In genomic region chr5:141845371-141845821, GRCh38 we compare ENCODE assay signal across 9 cellular contexts. TPM values are rescaled to one million over a fixed set of nuclear protein-coding genes. Genes with fewer than 3 reads are reported as not detected.
A peak's percentile ranks its signal among the peaks of the same experiment; 100 is the strongest.
DNase-seq lines count a peak whose midpoint lies in the region; ATAC-seq and TF ChIP-seq lines count a peak whose summit lies in the region.
"Had no signal": no experiment of that assay in that cellular context is flagged by ENCODE, and none has a peak within 500 bp of the region (broad histone marks: within the 10 kb centered on the region; RNA-seq: fewer than 3 reads in every experiment).

No MANE protein-coding gene starts in this region.

- no peak overlapping the region for H3K4me3 Mint-ChIP-seq in activated naive CD8-positive, alpha-beta T cell treated with anti-CD3 and anti-CD28 coated beads for 36 hours

- POLR2A ChIA-PET in SK-N-SH (lab: Yijun Ruan, JAX): interaction anchor here (0.8 to 1.5 kb wide), 4 partner anchors 9 to 38 kb away, joined by 3 to 7 read pairs (median 4); partner anchors contain the start of gene PCDH1

- WGBS in SK-N-SH (ENCODE audit: low lambda C conversion rate): 58% methylated on average over 6 of the region's 7 CpGs
- 47% methylated on average over 4 of the region's 7 CpGs for WGBS in hepatocyte (ENCODE audit: low lambda C conversion rate, missing lambda C conversion rate)
- 33 to 45% (median 40%) methylated on average over 6 of the region's 7 CpGs for WGBS in spleen, 5 donors

- H3K9me2 ChIP-seq in SK-N-SH (no peaks in the 10 kb centered on the region), hepatocyte (replicated peaks; ENCODE audit: insufficient read depth) (no peaks in the 10 kb centered on the region)

- H3F3A ChIP-seq in SK-N-SH (replicated peaks; ENCODE audit: insufficient read depth): peaks cover 5% of the 10 kb centered on the region

- H4K20me1 ChIP-seq in SK-N-SH (ENCODE audit: insufficient read depth) (no peaks in the 10 kb centered on the region), hepatocyte (ENCODE audit: insufficient read depth, poor library complexity, severe bottlenecking) (no peaks in the 10 kb centered on the region)

- peaks cover 5% of the 10 kb centered on the region; the same call in 1 of the 2 replicates for H3K27me3 ChIP-seq in SK-N-SH (ENCODE audit: insufficient read depth)
- no peaks in the 10 kb centered on the region for H3K27me3 ChIP-seq in hepatocyte
- peaks cover 0 to 24% (median 0%) of the 10 kb centered on the region in 7 donors for H3K27me3 ChIP-seq in spleen (replicated peaks in 1 of 7)

- H3K9me3 Mint-ChIP-seq in activated naive CD8-positive, alpha-beta T cell treated with anti-CD3 and anti-CD28 coated beads for 36 hours: no peaks in the 10 kb centered on the region

- H3K36me3 Mint-ChIP-seq in activated naive CD8-positive, alpha-beta T cell treated with anti-CD3 and anti-CD28 coated beads for 36 hours: peaks cover 1% of the 10 kb centered on the region

- H3K27ac Mint-ChIP-seq in activated naive CD8-positive, alpha-beta T cell treated with anti-CD3 and anti-CD28 coated beads for 36 hours: no peak overlapping the region

- peak; percentile 52 for DNase-seq in SK-N-SH
- peak; percentile 90 for DNase-seq in NCI-H1436 (lab: John Stamatoyannopoulos, UW)
- peak; percentile 36 for DNase-seq in activated naive CD8-positive, alpha-beta T cell treated with anti-CD3 and anti-CD28 coated beads for 36 hours
- peak; percentile 20 for DNase-seq in stimulated activated CD4-positive, alpha-beta T cell treated with anti-CD3 and anti-CD28 coated beads, Interleukin-4, amount 100 ng/mL, for 24 hours
- no peak for DNase-seq in hepatocyte (ENCODE audit: low spot score)
- no peak for DNase-seq in spleen
- no peak for DNase-seq in amniotic stem cell (lab: John Stamatoyannopoulos, UW)
- DNase-seq: Right ventricle myocardium superior had no signal

- H3K79me2 ChIP-seq in SK-N-SH (ENCODE audit: insufficient read depth) (no peaks in the 10 kb centered on the region), hepatocyte (no peaks in the 10 kb centered on the region)

- TF ChIP-seq RAD21 in SK-N-SH (IDR thresholded peaks at IDR 0.05; ENCODE audit: low read length): no peak

- H3K27me3 Mint-ChIP-seq in activated naive CD8-positive, alpha-beta T cell treated with anti-CD3 and anti-CD28 coated beads for 36 hours: peaks cover 14% of the 10 kb centered on the region

- TF ChIP-seq EP300 in SK-N-SH (IDR thresholded peaks at IDR 0.05; ENCODE audit: borderline replicate concordance in 1 of 2, low read depth in 1 of 2, low read length in 1 of 2): no peak

- TF ChIP-seq POLR2A in spleen (IDR thresholded peaks at IDR 0.05): no peak

- CTCF ChIA-PET in SK-N-SH (lab: Yijun Ruan, JAX): interaction anchor here (0.9 to 14.2 kb wide), 14 partner anchors 10 to 153 kb away, joined by 3 to 162 read pairs (median 6); partner anchors contain the start of gene PCDH1

- H3K4me2 ChIP-seq in SK-N-SH (no peak overlapping the region), hepatocyte (no peak overlapping the region)

- H3K4me1 ChIP-seq in SK-N-SH (ENCODE audit: control insufficient read depth in 1 of 2, insufficient read depth in 2 of 2, low read depth in 1 of 2, low read length in 1 of 2) (peaks cover 8 to 66% of the 10 kb centered on the region in 2 experiments; a peak in 3 of 4 replicates), hepatocyte (ENCODE audit: insufficient read depth) (peaks cover 12% of the 10 kb centered on the region), spleen (peaks cover 0 to 26% (median 15%) of the 10 kb centered on the region in 6 donors)

- no peak overlapping the region for H2AFZ ChIP-seq in SK-N-SH (ENCODE audit: low read depth)
- H2AFZ ChIP-seq in hepatocyte: no peak overlapping the region

- peaks cover 17% of the 10 kb centered on the region for H3K4me1 Mint-ChIP-seq in activated naive CD8-positive, alpha-beta T cell treated with anti-CD3 and anti-CD28 coated beads for 36 hours

- H3K27ac ChIP-seq in SK-N-SH (ENCODE audit: low read depth in 2 of 2, low read length in 1 of 2) (no peak overlapping the region; a peak in 1 of 4 replicates), hepatocyte (no peak overlapping the region), spleen (no peak overlapping the region)

- TF ChIP-seq CTCF in SK-N-SH (IDR thresholded peaks at IDR 0.05): no peak
- no peak for TF ChIP-seq CTCF in hepatocyte (IDR thresholded peaks at IDR 0.05; ENCODE audit: poor library complexity)
- TF ChIP-seq CTCF in spleen (IDR thresholded peaks at IDR 0.05 in 8 of 11, conservative IDR thresholded peaks at IDR 0.05 in 3 of 11): no peak

- H3K36me3 ChIP-seq in SK-N-SH (replicated peaks in 1 of 2; ENCODE audit: control insufficient read depth in 1 of 2, insufficient read depth in 2 of 2, low read length in 1 of 2) (no peaks in the 10 kb centered on the region), hepatocyte (replicated peaks; ENCODE audit: insufficient read depth, low read depth) (no peaks in the 10 kb centered on the region), spleen (no peaks in the 10 kb centered on the region)

- no peaks in the 10 kb centered on the region for H3K9me3 ChIP-seq in SK-N-SH
- no peaks in the 10 kb centered on the region for H3K9me3 ChIP-seq in hepatocyte (ENCODE audit: low read depth)
- H3K9me3 ChIP-seq in spleen: no peaks in the 10 kb centered on the region

- H3K4me3 ChIP-seq in SK-N-SH (ENCODE audit: low read depth in 2 of 2, low read length in 1 of 2): no peak overlapping the region
- H3K4me3 ChIP-seq in hepatocyte: no peak overlapping the region
- H3K4me3 ChIP-seq in spleen: no peak overlapping the region

- ATAC-seq in SK-N-SH treated with all-trans-retinoic acid at 6 μM for 48 hours: no peak

- intact Hi-C loops in spleen (cut with DNase I; ENCODE audit: low total_unique reads): no loop called here

- no peak overlapping the region for H3K9ac ChIP-seq in SK-N-SH

TF ChIP-seq in SK-N-SH, 30 proteins besides CTCF, POLR2A, EP300 and RAD21 (continues in another document):
- TF ChIP-seq MAX (IDR thresholded peaks at IDR 0.05; ENCODE audit: low read depth) (no peak), RCOR1 (IDR thresholded peaks at IDR 0.05; ENCODE audit: low read length) (no peak), TEAD4 (IDR thresholded peaks at IDR 0.05; ENCODE audit: borderline replicate concordance, insufficient read depth) (no peak), POLR2AphosphoS5 (IDR thresholded peaks at IDR 0.05; ENCODE audit: low read depth, low read length) (no peak), RFX5 (IDR thresholded peaks at IDR 0.05; ENCODE audit: low read length) (no peak), USF1 (IDR thresholded peaks at IDR 0.05; ENCODE audit: borderline replicate concordance, low read depth) (no peak), SMC3 (IDR thresholded peaks at IDR 0.05; ENCODE audit: low read depth, low read length) (no peak; the same call in 1 of the 2 replicates), NFIC (IDR thresholded peaks at IDR 0.05; ENCODE audit: borderline replicate concordance) (no peak), TAF1 (IDR thresholded peaks at IDR 0.05; ENCODE audit: borderline replicate concordance, low read depth, low read length) (no peak), CHD2 (IDR thresholded peaks at IDR 0.05; ENCODE audit: low read length, partially characterized antibody) (no peak), GATA2 (CRISPR knock-in tag; IDR thresholded peaks at IDR 0.05) (no peak)

TF ChIP-seq in SK-N-SH treated with all-trans-retinoic acid at 6 μM for 48 hours, 23 proteins besides CTCF, POLR2A, EP300 and RAD21:
- TF ChIP-seq TCF4 (CRISPR knock-in tag; IDR thresholded peaks at IDR 0.05; ENCODE audit: borderline replicate concordance) (no peak), ZNF565 (CRISPR knock-in tag; conservative IDR thresholded peaks at IDR 0.05; ENCODE audit: low read depth) (no peak), ISL1 (CRISPR knock-in tag; IDR thresholded peaks at IDR 0.05) (no peak), ESRRG (CRISPR knock-in tag; IDR thresholded peaks at IDR 0.05) (no peak), SNAI2 (CRISPR knock-in tag; IDR thresholded peaks at IDR 0.05) (no peak), CSDC2 (CRISPR knock-in tag; IDR thresholded peaks at IDR 0.05) (no peak), ZFP30 (CRISPR knock-in tag; IDR thresholded peaks at IDR 0.05) (no peak), ZFP3 (CRISPR knock-in tag; IDR thresholded peaks at IDR 0.05) (no peak), GLIS3 (CRISPR knock-in tag; IDR thresholded peaks at IDR 0.05) (no peak), ZNF8 (CRISPR knock-in tag; IDR thresholded peaks at IDR 0.05) (no peak)

RNA-seq across cellular contexts. Expression of gene PCDH1, which starts 32.8 kb away (rescaled TPM):
- polyA plus RNA-seq in SK-N-SH (2012; rRNA removed) (0.08 and 0.10 TPM in 2 replicates), hepatocyte (6.2 and 8.6 TPM in 2 replicates), spleen (1 to 10 TPM in 2 of 3 donors, under 1 TPM in 1; 0.30 to 2.2 (median 1.4) TPM)
- polyA plus RNA-seq in SK-N-SH (2012; cell fraction: cytosol; rRNA removed): 0.06 and 0.13 TPM in 2 replicates
- 0.05 and 0.31 TPM in 2 replicates for polyA plus RNA-seq in SK-N-SH (2012; cell fraction: nucleus; rRNA removed)
- total RNA-seq in activated naive CD8-positive, alpha-beta T cell treated with anti-CD3 and anti-CD28 coated beads for 36 hours: not detected
- total RNA-seq in hepatocyte (10.5 and 10.8 TPM in 2 replicates), spleen (10 to 100 TPM in 2 of 7 donors, 1 to 10 TPM in 5; 2.6 to 11.4 (median 7.4) TPM)

Comparison
In these comparisons a context has a peak if more than half of its experiments do, and no peak if none do; other contexts are left out.
1. DNase-seq: peak in SK-N-SH (single experiment), NCI-H1436 (single experiment), activated naive CD8-positive, alpha-beta T cell treated with anti-CD3 and anti-CD28 coated beads for 36 hours (single experiment) and stimulated activated CD4-positive, alpha-beta T cell treated with anti-CD3 and anti-CD28 coated beads, Interleukin-4, amount 100 ng/mL, for 24 hours (single experiment); none in hepatocyte (single experiment), spleen (single experiment) and amniotic stem cell (single experiment).